ENCODE assay signal across 8 cellular contexts in the genomic region with DNA sequence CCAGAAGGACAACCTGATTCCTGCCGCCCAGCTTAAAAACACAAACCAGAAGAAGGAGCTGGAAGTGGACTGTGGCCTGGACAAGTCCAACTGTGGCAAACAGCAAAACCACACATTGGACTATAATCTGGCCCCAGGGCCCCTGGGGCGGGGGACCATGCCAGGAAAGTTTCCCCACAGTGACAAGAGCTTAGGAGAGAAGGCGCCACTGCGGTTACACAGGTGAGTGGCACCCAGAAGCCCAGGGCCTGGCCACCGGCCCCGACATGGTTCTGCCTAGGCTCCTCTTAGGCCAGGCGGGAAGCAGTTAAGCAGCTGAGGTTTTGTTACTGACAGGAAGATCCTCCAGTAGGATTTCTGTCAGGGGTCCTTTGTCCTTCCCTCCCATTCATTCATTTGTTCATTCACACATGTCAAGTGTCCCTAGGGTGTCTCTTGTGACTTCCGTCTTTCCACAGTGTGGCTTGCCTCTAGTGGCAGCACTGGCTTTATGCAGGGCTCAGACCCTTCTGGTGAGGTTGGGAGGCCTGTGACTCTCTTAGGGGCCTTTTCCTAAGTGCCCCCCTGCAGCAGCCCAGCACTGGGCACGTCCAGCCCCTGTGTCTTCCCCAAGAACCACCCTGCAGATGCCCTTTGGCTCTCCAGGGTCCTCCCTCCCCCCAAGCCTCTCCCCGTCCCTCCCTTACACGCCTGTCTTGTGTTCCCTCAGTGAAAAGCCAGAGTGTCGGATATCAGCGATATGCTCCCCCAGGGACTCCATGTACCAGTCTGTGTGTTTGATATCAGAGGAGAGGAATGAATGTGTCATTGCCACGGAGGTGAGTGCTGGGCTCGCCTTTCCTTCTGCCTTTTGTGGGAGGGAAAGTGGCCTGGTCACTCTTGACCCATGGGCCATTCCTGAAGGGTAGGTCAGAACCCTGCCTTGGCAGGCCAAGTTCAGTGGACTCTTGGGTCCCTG. TPM values are rescaled to one million over a fixed set of nuclear protein-coding genes. Genes with fewer than 3 reads are reported as not detected.
DNase-seq lines count a peak whose midpoint lies in the region; ATAC-seq and TF ChIP-seq lines count a peak whose summit lies in the region.

No MANE protein-coding gene starts in this region.

- no peak for DNase-seq in GM06990 (ENCODE audit: extremely low read depth, insufficient read length)
- DNase-seq in NCI-H1436 treated with DMSO at 0.1 percent for 48 hours (lab: John Stamatoyannopoulos, UW), result peak; percentile 87
- no peak for DNase-seq in endothelial cell (ENCODE audit: low spot score)
- DNase-seq in naive B cell, result no peak
- no peak for DNase-seq in NCI-H1092 (lab: John Stamatoyannopoulos, UW)
- DNase-seq in epidermal melanocyte (ENCODE audit: insufficient read length, low spot score), result no peak

- H3K9me3 Mint-ChIP-seq in endothelial cell (ENCODE audit: unreplicated experiment) (no peaks in the 10 kb centered on the region), naive B cell (no peaks in the 10 kb centered on the region)

- ATAC-seq in naive B cell (ENCODE audit: low read depth in 2 of 2), result peak; percentile 16 to 20
- ATAC-seq in HG02642 (IDR thresholded peaks at IDR 0.05; ENCODE audit: poor library complexity, unreplicated experiment), result no peak
- no peak for ATAC-seq in GM18519 (IDR thresholded peaks at IDR 0.05; ENCODE audit: low FRiP score, unreplicated experiment)

- peak; percentile 10 for TF ChIP-seq CTCF in GM06990 (IDR thresholded peaks at IDR 0.05; ENCODE audit: insufficient read depth, low read length, poor library complexity, severe bottlenecking)
- TF ChIP-seq CTCF in endothelial cell (IDR thresholded peaks at IDR 0.05; ENCODE audit: unreplicated experiment), result no peak

- H3K4me3 ChIP-seq in GM06990 (replicated peaks; ENCODE audit: low read depth, low read length), result no peak overlapping the region

- no peaks in the 10 kb centered on the region for H3K36me3 ChIP-seq in GM06990 (ENCODE audit: control insufficient read depth, insufficient read depth, low read length)

- H3K27me3 ChIP-seq in GM06990 (replicated peaks; ENCODE audit: control insufficient read depth, insufficient read depth, low read length), result no peaks in the 10 kb centered on the region

- H3K36me3 Mint-ChIP-seq in endothelial cell (ENCODE audit: low read depth, unreplicated experiment), result peaks cover 69% of the 10 kb centered on the region
- no peaks in the 10 kb centered on the region for H3K36me3 Mint-ChIP-seq in naive B cell

- H3K27ac Mint-ChIP-seq in endothelial cell (ENCODE audit: unreplicated experiment) (peak overlapping the region; percentile 53), naive B cell (peak overlapping the region in 1 of 6 donors; percentile 15)

- H3K27me3 Mint-ChIP-seq in endothelial cell (ENCODE audit: unreplicated experiment) (peaks cover 34% of the 10 kb centered on the region), naive B cell (peaks cover 13 to 20% (median 17%) of the 10 kb centered on the region in 3 donors)

- H3K4me1 Mint-ChIP-seq in endothelial cell (ENCODE audit: unreplicated experiment), result peaks cover 76% of the 10 kb centered on the region
- peaks cover 22 to 26% (median 25%) of the 10 kb centered on the region in 3 donors for H3K4me1 Mint-ChIP-seq in naive B cell

- H3K4me3 Mint-ChIP-seq in endothelial cell (ENCODE audit: unreplicated experiment) (peak overlapping the region; percentile 97), naive B cell (no peak overlapping the region)

RNA-seq across cellular contexts. Expression of a gene that starts 7.8 kb away (rescaled TPM):
- 257 TPM for total RNA-seq in endothelial cell (ENCODE audit: unreplicated experiment)
- not detected for polyA plus RNA-seq in naive B cell (ENCODE audit: low read depth in 6 of 6)

RNA-seq across cellular contexts. Expression of a gene that starts 16.3 kb away (rescaled TPM):
- total RNA-seq in endothelial cell (ENCODE audit: unreplicated experiment), result 16.4 TPM
- under 1 TPM in 2 of 6 donors, not detected in 4; 0.22 to 0.73 TPM for polyA plus RNA-seq in naive B cell (ENCODE audit: low read depth in 6 of 6)

RNA-seq across cellular contexts. Expression of a gene that starts 42.7 kb away (rescaled TPM):
- total RNA-seq in endothelial cell (ENCODE audit: unreplicated experiment), result 39.2 TPM
- 10 to 100 TPM; 21.2 to 33.6 (median 23.5) TPM for polyA plus RNA-seq in naive B cell (ENCODE audit: low read depth in 6 of 6)

Comparison
In these comparisons a context has a peak if more than half of its experiments do, and no peak if none do; other contexts are left out.
1. ATAC-seq: peak in naive B cell (2 of 2); none in HG02642 (single experiment) and GM18519 (single experiment).